ENCODE assay signal across 9 cellular contexts in genomic region chr17:40443988-40444899, GRCh38. TPM values are rescaled to one million over a fixed set of nuclear protein-coding genes. Genes with fewer than 3 reads are reported as not detected.
A peak's percentile ranks its signal among the peaks of the same experiment; 100 is the strongest.
DNase-seq lines count a peak whose midpoint lies in the region; ATAC-seq and TF ChIP-seq lines count a peak whose summit lies in the region.
"Had no signal": no experiment of that assay in that cellular context is flagged by ENCODE, and none has a peak within 500 bp of the region (broad histone marks: within the 10 kb centered on the region; RNA-seq: fewer than 3 reads in every experiment).

No MANE protein-coding gene starts in this region.

- H3K27me3 ChIP-seq in heart right ventricle (peaks cover 0 to 15% (median 0%) of the 10 kb centered on the region in 7 donors), adrenal gland (no peaks in the 10 kb centered on the region), layer of hippocampus (ENCODE audit: control insufficient read depth, insufficient read depth, low read length) (no peaks in the 10 kb centered on the region), thyroid gland (no peaks in the 10 kb centered on the region)

- no peaks in the 10 kb centered on the region for H3K9me3 ChIP-seq in heart right ventricle
- H3K9me3 ChIP-seq in adrenal gland (replicated peaks in 1 of 3): no peaks in the 10 kb centered on the region
- no peaks in the 10 kb centered on the region for H3K9me3 ChIP-seq in thyroid gland

- DNase-seq in heart right ventricle: no peak
- DNase-seq in left cardiac atrium: no peak
- no peak for DNase-seq in adrenal gland
- DNase-seq in thyroid gland: peak; percentile 53 to 55
- DNase-seq in NCI-H1436 (lab: John Stamatoyannopoulos, UW): no peak
- DNase-seq in NCI-H774 (lab: John Stamatoyannopoulos, UW): no peak

- intact Hi-C loops in heart right ventricle (cut with DNase I): loop anchor here in 8 of 10 donors (1.0 to 10.0 kb wide), 8 partner anchors 32 to 1241 kb away; partner anchors contain the start of genes EIF1 (in 1 of the 8) and GJD3 (in 1 of the 8)
- intact Hi-C loops in left cardiac atrium (cut with DNase I): loop anchor here (5.0 kb wide), 3 partner anchors 33 to 113 kb away; no protein-coding TSS in a partner anchor
- intact Hi-C loops in adrenal gland (cut with DNase I): loop anchor here (2.0 to 10.0 kb wide), 4 partner anchors 88 to 121 kb away; partner anchors contain the start of gene CCR7 (in 1 of the 2)
- intact Hi-C loops in thyroid gland (cut with DNase I): loop anchor here (2.0 to 5.0 kb wide), 3 partner anchors 31 to 113 kb away; no protein-coding TSS in a partner anchor

- peaks cover 16 to 66% (median 55%) of the 10 kb centered on the region in 9 donors for H3K4me1 ChIP-seq in heart right ventricle
- peaks cover 0 to 32% of the 10 kb centered on the region in 2 donors for H3K4me1 ChIP-seq in adrenal gland (replicated peaks in 1 of 2)
- peaks cover 37 to 42% of the 10 kb centered on the region in 2 donors for H3K4me1 ChIP-seq in thyroid gland

- H3K36me3 ChIP-seq in heart right ventricle: peaks cover 0 to 15% (median 0%) of the 10 kb centered on the region in 9 donors
- no peaks in the 10 kb centered on the region for H3K36me3 ChIP-seq in adrenal gland (replicated peaks in 1 of 2)
- H3K36me3 ChIP-seq in thyroid gland: no peaks in the 10 kb centered on the region

- TF ChIP-seq CTCF in heart right ventricle (IDR thresholded peaks at IDR 0.05): no peak
- no peak for TF ChIP-seq CTCF in adrenal gland (IDR thresholded peaks at IDR 0.05)
- TF ChIP-seq CTCF in thyroid gland (IDR thresholded peaks at IDR 0.05): no peak

- 16 to 24% methylated on average over 15 of the region's 15 CpGs for WGBS in heart right ventricle, 2 donors
- WGBS in adrenal gland, 4 donors: 32 to 47% (median 34%) methylated on average over 7 to 15 of the region's 15 CpGs
- WGBS in thyroid gland, 2 donors: 15 to 21% methylated on average over 6 to 11 of the region's 15 CpGs

- ATAC-seq in heart right ventricle (no peak), left cardiac atrium (no peak), GM21619 (IDR thresholded peaks at IDR 0.05; ENCODE audit: unreplicated experiment) (no peak)

- H3K27ac ChIP-seq in heart right ventricle (peak overlapping the region; percentile 89 to 99 (median 96)), adrenal gland (peak overlapping the region; percentile 8 to 97 (median 64)), layer of hippocampus (ENCODE audit: low read depth, low read length) (peak overlapping the region; percentile 38), thyroid gland (peak overlapping the region; percentile 93 to 98 (median 94))

- H3K4me3 ChIP-seq in heart right ventricle (peak overlapping the region; percentile 66 to 89 (median 82)), adrenal gland (peak overlapping the region in 2 of 4 donors; percentile 32 to 60), thyroid gland (replicated peaks in 1 of 3) (peak overlapping the region; percentile 65 to 77 (median 76))

- no peak for TF ChIP-seq POLR2A in adrenal gland (IDR thresholded peaks at IDR 0.05)
- TF ChIP-seq POLR2A in thyroid gland (IDR thresholded peaks at IDR 0.05): no peak

RNA-seq across cellular contexts. Expression of gene IGFBP4, which starts 1.0 kb away (rescaled TPM):
- total RNA-seq in heart right ventricle (100 to 1,000 TPM in 6 of 10 donors, 10 to 100 TPM in 4; 65.1 to 301 (median 123) TPM), left cardiac atrium (100 to 1,000 TPM; 443 to 470 TPM), adrenal gland (100 to 1,000 TPM; 185 to 458 (median 280) TPM), thyroid gland (100 to 1,000 TPM; 234 to 334 (median 274) TPM)
- polyA plus RNA-seq in heart right ventricle (100 to 1,000 TPM; 224 to 295 TPM), adrenal gland (100 to 1,000 TPM; 126 to 335 (median 276) TPM)

RNA-seq across cellular contexts. Expression of gene TOP2A, which starts 26.5 kb away (rescaled TPM):
- total RNA-seq in heart right ventricle (10 to 100 TPM in 1 of 10 donors, 1 to 10 TPM in 4, under 1 TPM in 5; 0.17 to 20.0 (median 1.0) TPM), left cardiac atrium (1 to 10 TPM in 1 of 2 donors, under 1 TPM in 1; 0.47 to 4.2 TPM), adrenal gland (1 to 10 TPM; 1.9 to 6.2 (median 3.9) TPM), thyroid gland (1 to 10 TPM in 3 of 4 donors, under 1 TPM in 1; 0.20 to 5.2 (median 2.2) TPM)
- polyA plus RNA-seq in heart right ventricle (1 to 10 TPM in 1 of 2 donors, under 1 TPM in 1; 0.28 to 1.5 TPM), adrenal gland (1 to 10 TPM in 2 of 3 donors, under 1 TPM in 1; 0.32 to 3.9 (median 1.2) TPM)

RNA-seq across cellular contexts. Expression of gene TNS4, which starts 57.2 kb away (rescaled TPM):
- total RNA-seq in heart right ventricle: under 1 TPM in 1 of 10 donors, not detected in 9; 0.62 TPM
- under 1 TPM in 1 of 2 donors, not detected in 1; 0.01 TPM for polyA plus RNA-seq in heart right ventricle
- total RNA-seq in left cardiac atrium: not detected
- total RNA-seq in adrenal gland: under 1 TPM in 3 of 8 donors, not detected in 5; 0.11 to 0.32 (median 0.14) TPM
- polyA plus RNA-seq in adrenal gland: under 1 TPM in 2 of 3 donors, not detected in 1; 0.07 to 0.08 TPM
- total RNA-seq in thyroid gland: 10 to 100 TPM in 2 of 4 donors, 1 to 10 TPM in 2; 5.4 to 24.7 (median 16.2) TPM
- total RNA-seq: dermis microvascular lymphatic vessel endothelial cell had no signal

Comparison
In these comparisons a context has a peak if more than half of its experiments do, and no peak if none do; other contexts are left out.
1. DNase-seq: peak in thyroid gland (2 of 2); none in heart right ventricle (0 of 2), left cardiac atrium (single experiment), adrenal gland (0 of 7), NCI-H1436 (single experiment) and NCI-H774 (single experiment).
2. H3K27ac ChIP-seq: peak in every context shown above with its lines; median percentile 96 in heart right ventricle; 94 in thyroid gland; 64 in adrenal gland; 38 in layer of hippocampus.